In genomic region chr20:11780765-11781369, GRCh38 we compare ENCODE assay signal across 30 cellular contexts.
DNase-seq lines count a peak whose midpoint lies in the region; ATAC-seq and TF ChIP-seq lines count a peak whose summit lies in the region.
"Had no signal": no experiment of that assay in that cellular context is flagged by ENCODE, and none has a peak within 500 bp of the region (broad histone marks: within the 10 kb centered on the region; RNA-seq: fewer than 3 reads in every experiment).

No MANE protein-coding gene starts in this region.

- no peaks in the 10 kb centered on the region for H3K79me2 ChIP-seq in KMS-11 (ENCODE audit: insufficient read depth, low read depth)

- no peaks in the 10 kb centered on the region for H3K27me3 ChIP-seq in KMS-11 (ENCODE audit: insufficient read depth, low read depth)
- H3K27me3 ChIP-seq: BLaER1, cardiac muscle cell, gastrocnemius medialis, left lung, ovary had no signal

- peak; percentile 78 for ATAC-seq in GM18858 (IDR thresholded peaks at IDR 0.05; ENCODE audit: unreplicated experiment)
- ATAC-seq in GM19467 (IDR thresholded peaks at IDR 0.05; ENCODE audit: unreplicated experiment), result peak; percentile 54
- ATAC-seq in HG02973 (IDR thresholded peaks at IDR 0.05; ENCODE audit: unreplicated experiment), result peak; percentile 83
- ATAC-seq in HG03469 (IDR thresholded peaks at IDR 0.05; ENCODE audit: unreplicated experiment), result no peak
- ATAC-seq: gastrocnemius medialis; left lung; naive thymus-derived CD8-positive, alpha-beta T cell; WTC11 had no signal

- peak overlapping the region; percentile 6; the same call in 1 of the 2 replicates for H2AFZ ChIP-seq in KMS-11 (ENCODE audit: low read depth)

- no peak overlapping the region for H3K27ac ChIP-seq in KMS-11
- H3K27ac ChIP-seq: BLaER1, cardiac muscle cell, gastrocnemius medialis, left lung, ovary had no signal

- H3K4me1 ChIP-seq in KMS-11 (ENCODE audit: low read depth, poor library complexity, severe bottlenecking), result peaks cover 40% of the 10 kb centered on the region
- H3K4me1 ChIP-seq: BLaER1, gastrocnemius medialis, left lung had no signal

- no peaks in the 10 kb centered on the region for H3K36me3 ChIP-seq in KMS-11 (ENCODE audit: insufficient read depth)
- H3K36me3 ChIP-seq: BLaER1, cardiac muscle cell, gastrocnemius medialis, left lung, ovary had no signal

- no peak for DNase-seq in activated T-cell treated with anti-CD3 and anti-CD28 coated beads, Interleukin-2, amount 50 U/mL, for 48 hours
- no peak for DNase-seq in DMS79 (lab: John Stamatoyannopoulos, UW)
- DNase-seq: activated CD4-positive, alpha-beta T cell treated with anti-CD3 and anti-CD28 coated beads, Interleukin-2, amount 50 U/mL, for 4 hours; activated CD8-positive, alpha-beta memory T cell treated with anti-CD3 and anti-CD28 coated beads, Interleukin-2, amount 50 U/mL, for 4 hours; aorta; COR-L47; cortex of kidney; DND-41; gastrocnemius medialis; hippocampal formation; Karpas-422; left lung; MV-4-11; naive thymus-derived CD8-positive, alpha-beta T cell; NCI-H1694; NCI-H2171; NCI-H524; ovary; retina; SHP77 treated with DMSO at 0.1 percent for 48 hours; SW 1271; T1000 had no signal

- H3K4me3 ChIP-seq in KMS-11 (IDR thresholded peaks at IDR 0.05; ENCODE audit: insufficient read depth, low read depth, low read length), result no peak overlapping the region
- H3K4me3 ChIP-seq: BLaER1, cardiac muscle cell, gastrocnemius medialis, left lung, ovary had no signal

- no peak overlapping the region for H3K9ac ChIP-seq in KMS-11
- H3K9ac ChIP-seq: BLaER1 had no signal

- peak overlapping the region; percentile 2; the same call in 1 of the 2 replicates for H3K4me2 ChIP-seq in KMS-11
- H3K4me2 ChIP-seq: BLaER1 had no signal

- TF ChIP-seq CTCF in KMS-11 (conservative IDR thresholded peaks at IDR 0.05; ENCODE audit: low read depth, low read length), result no peak

- H4K20me1 ChIP-seq in KMS-11 (ENCODE audit: insufficient read depth), result no peaks in the 10 kb centered on the region
- H4K20me1 ChIP-seq: BLaER1 had no signal
